In genomic region chr10:116691079-116691398, GRCh38 we compare ENCODE assay signal across 27 cellular contexts. TPM values are rescaled to one million over a fixed set of nuclear protein-coding genes. Genes with fewer than 3 reads are reported as not detected.
A peak's percentile ranks its signal among the peaks of the same experiment; 100 is the strongest.
DNase-seq lines count a peak whose midpoint lies in the region; ATAC-seq and TF ChIP-seq lines count a peak whose summit lies in the region.
"Had no signal": no experiment of that assay in that cellular context is flagged by ENCODE, and none has a peak within 500 bp of the region (broad histone marks: within the 10 kb centered on the region; RNA-seq: fewer than 3 reads in every experiment).

No MANE protein-coding gene starts in this region.

- peaks cover 7% of the 10 kb centered on the region for H3K36me3 Mint-ChIP-seq in glutamatergic neuron (ENCODE audit: unreplicated experiment)
- H3K36me3 Mint-ChIP-seq: mesothelial cell of epicardium; naive thymus-derived CD8-positive, alpha-beta T cell had no signal

- H3K4me3 ChIP-seq in right atrium auricular region (no peak overlapping the region), uterus (no peak overlapping the region), vagina (no peak overlapping the region)
- H3K4me3 ChIP-seq: adrenal gland, GM23248, right lobe of liver, SK-N-MC had no signal

- H3K4me1 ChIP-seq in right atrium auricular region (peaks cover 0 to 61% of the 10 kb centered on the region in 2 donors), uterus (peaks cover 3 to 14% of the 10 kb centered on the region in 2 donors), vagina (peaks cover 21% of the 10 kb centered on the region)
- H3K4me1 ChIP-seq: right lobe of liver had no signal

- peaks cover 7% of the 10 kb centered on the region for H3K9me3 Mint-ChIP-seq in glutamatergic neuron (ENCODE audit: unreplicated experiment)
- H3K9me3 Mint-ChIP-seq: dendritic cell treated with granulocyte-macrophage colony-stimulating factor and Interleukin-4, amounts not matched to agents 40 ng/mL and 50 ng/mL, for 4 days; mesothelial cell of epicardium; stimulated activated naive CD8-positive, alpha-beta T cell treated with anti-CD3 and anti-CD28 coated beads, Interleukin-15, amount 100 ng/mL, for 72 hours; T-helper 1 cell treated with Interleukin-12 subunit alpha and Interleukin-12 subunit beta and Interleukin-4 antibody, amounts not matched to agents 30 μg/mL and 1 μg/mL, for 36 hours; type B pancreatic cell had no signal

- H3K27ac ChIP-seq in right atrium auricular region (peak overlapping the region in 1 of 2 donors; percentile 35), uterus (peak overlapping the region; percentile 13 to 61), vagina (no peak overlapping the region)
- H3K27ac ChIP-seq: 22Rv1, GM23248, parathyroid adenoma, right lobe of liver, SK-N-MC had no signal

- TF ChIP-seq POLR2A in uterus (IDR thresholded peaks at IDR 0.05) (no peak), vagina (IDR thresholded peaks at IDR 0.05) (no peak)

- intact Hi-C loops in Right ventricle myocardium inferior (cut with DNase I), result loop anchor here (5.0 kb wide), 2 partner anchors 46 to 81 kb away; no protein-coding TSS in a partner anchor
- intact Hi-C loops in uterus (cut with DNase I; ENCODE audit: low total_unique reads), result no loop called here
- intact Hi-C loops in vagina (cut with DNase I), result no loop called here

- H3K27me3 Mint-ChIP-seq in glutamatergic neuron (ENCODE audit: unreplicated experiment), result peaks cover 11% of the 10 kb centered on the region

- H3K4me1 Mint-ChIP-seq in glutamatergic neuron (ENCODE audit: low read depth, unreplicated experiment), result peaks cover 20% of the 10 kb centered on the region
- H3K4me1 Mint-ChIP-seq: activated CD4-positive, alpha-beta T cell treated with anti-CD3 and anti-CD28 coated beads for 36 hours; stimulated activated naive CD8-positive, alpha-beta T cell treated with anti-CD3 and anti-CD28 coated beads, Interleukin-15, amount 100 ng/mL, for 72 hours had no signal

- peak overlapping the region; percentile 12 for H3K4me3 Mint-ChIP-seq in glutamatergic neuron (ENCODE audit: unreplicated experiment)
- H3K4me3 Mint-ChIP-seq: activated CD4-positive, alpha-beta T cell treated with anti-CD3 and anti-CD28 coated beads for 36 hours; dendritic cell treated with granulocyte-macrophage colony-stimulating factor and Interleukin-4, amounts not matched to agents 40 ng/mL and 50 ng/mL, for 4 days; mesothelial cell of epicardium; naive thymus-derived CD8-positive, alpha-beta T cell; stimulated activated naive CD8-positive, alpha-beta T cell treated with anti-CD3 and anti-CD28 coated beads, Interleukin-15, amount 100 ng/mL, for 72 hours; T-helper 1 cell treated with Interleukin-12 subunit alpha and Interleukin-12 subunit beta and Interleukin-4 antibody, amounts not matched to agents 30 μg/mL and 1 μg/mL, for 36 hours; type B pancreatic cell had no signal

- no peaks in the 10 kb centered on the region for H3K36me3 ChIP-seq in right atrium auricular region
- H3K36me3 ChIP-seq in uterus, result no peaks in the 10 kb centered on the region
- no peaks in the 10 kb centered on the region for H3K36me3 ChIP-seq in vagina
- H3K36me3 ChIP-seq: right lobe of liver had no signal

- no peak for TF ChIP-seq CTCF in right atrium auricular region (IDR thresholded peaks at IDR 0.05)
- TF ChIP-seq CTCF in glutamatergic neuron (IDR thresholded peaks at IDR 0.05; ENCODE audit: partially characterized antibody, unreplicated experiment), result no peak
- no peak for TF ChIP-seq CTCF in uterus (IDR thresholded peaks at IDR 0.05)
- no peak for TF ChIP-seq CTCF in vagina (IDR thresholded peaks at IDR 0.05)

- H3K9me3 ChIP-seq in right atrium auricular region, result no peaks in the 10 kb centered on the region
- H3K9me3 ChIP-seq in uterus, result no peaks in the 10 kb centered on the region
- H3K9me3 ChIP-seq in vagina, result no peaks in the 10 kb centered on the region
- H3K9me3 ChIP-seq: adrenal gland, right lobe of liver had no signal

- H3K27ac Mint-ChIP-seq in glutamatergic neuron (ENCODE audit: unreplicated experiment), result peak overlapping the region; percentile 48
- H3K27ac Mint-ChIP-seq: activated CD4-positive, alpha-beta T cell treated with anti-CD3 and anti-CD28 coated beads for 36 hours; dendritic cell treated with granulocyte-macrophage colony-stimulating factor and Interleukin-4, amounts not matched to agents 40 ng/mL and 50 ng/mL, for 4 days; mesothelial cell of epicardium; naive thymus-derived CD8-positive, alpha-beta T cell; stimulated activated naive CD8-positive, alpha-beta T cell treated with anti-CD3 and anti-CD28 coated beads, Interleukin-15, amount 100 ng/mL, for 72 hours; T-helper 1 cell treated with Interleukin-12 subunit alpha and Interleukin-12 subunit beta and Interleukin-4 antibody, amounts not matched to agents 30 μg/mL and 1 μg/mL, for 36 hours; type B pancreatic cell had no signal

- ATAC-seq in Right ventricle myocardium inferior, result peak; percentile 42
- ATAC-seq: activated CD4-positive, alpha-beta T cell treated with anti-CD3 and anti-CD28 coated beads for 36 hours; naive thymus-derived CD8-positive, alpha-beta T cell; stimulated activated naive CD8-positive, alpha-beta T cell treated with anti-CD3 and anti-CD28 coated beads, Interleukin-15, amount 100 ng/mL, for 72 hours had no signal

- H3K27me3 ChIP-seq in right atrium auricular region, result no peaks in the 10 kb centered on the region
- no peaks in the 10 kb centered on the region for H3K27me3 ChIP-seq in uterus
- H3K27me3 ChIP-seq in vagina, result no peaks in the 10 kb centered on the region
- H3K27me3 ChIP-seq: adrenal gland, right lobe of liver had no signal

- DNase-seq in Right ventricle myocardium inferior (ENCODE audit: missing footprints), result peak; percentile 7
- no peak for DNase-seq in right atrium auricular region (ENCODE audit: low spot score)
- no peak for DNase-seq in glutamatergic neuron
- peak; percentile 41 for DNase-seq in mesenteric fat pad (ENCODE audit: low spot score)
- peak; percentile 35 for DNase-seq in uterus
- DNase-seq in T-helper 2 cell, result no peak
- DNase-seq in GM19240 (ENCODE audit: insufficient read length, low spot score), result no peak
- no peak for DNase-seq in vagina (ENCODE audit: extremely low spot score in 2 of 2)
- DNase-seq: activated CD4-positive, alpha-beta T cell treated with anti-CD3 and anti-CD28 coated beads for 36 hours; activated naive CD4-positive, alpha-beta T cell; activated T-cell treated with anti-CD3 and anti-CD28 coated beads, Interleukin-2, amount 50 U/mL, for 1 hour; GDM1; GM23248; Karpas-422; naive thymus-derived CD8-positive, alpha-beta T cell; NCI-H1436 treated with DMSO at 0.1 percent for 48 hours; NCI-H526 treated with DMSO at 0.1 percent for 48 hours; stimulated activated naive CD8-positive, alpha-beta T cell treated with anti-CD3 and anti-CD28 coated beads, Interleukin-15, amount 100 ng/mL, for 72 hours had no signal

RNA-seq across cellular contexts. Expression of gene HSPA12A, which starts 51.3 kb away (rescaled TPM):
- total RNA-seq in Right ventricle myocardium inferior (20.8 TPM), right atrium auricular region (10 to 100 TPM; 10.1 to 11.5 TPM), glutamatergic neuron (ENCODE audit: unreplicated experiment) (75.0 TPM), mesenteric fat pad (86.9 TPM), uterus (10 to 100 TPM in 2 of 4 donors, 1 to 10 TPM in 2; 4.9 to 32.0 (median 16.0) TPM), vagina (28.7 TPM)
- total RNA-seq: naive thymus-derived CD8-positive, alpha-beta T cell had no signal

Comparison
In these comparisons a context has a peak if more than half of its experiments do, and no peak if none do; other contexts are left out.
1. DNase-seq: peak in Right ventricle myocardium inferior (single experiment), mesenteric fat pad (single experiment) and uterus (2 of 2); none in right atrium auricular region (single experiment), glutamatergic neuron (single experiment), T-helper 2 cell (0 of 5), GM19240 (single experiment) and vagina (0 of 2).